In genomic region chr17:50532452-50533024, GRCh38 we compare ENCODE assay signal across 1 cellular context.
TF ChIP-seq lines count a peak whose summit lies in the region.

TSS of gene EPN3 (plus strand) at chr17:50532735. CDS start at chr17:50536557, 3,822 bp downstream.

TF ChIP-seq in GM12878, 131 proteins besides CTCF, POLR2A, EP300 and RAD21 (continued from another document):
- no peak for TF ChIP-seq NKRF (conservative IDR thresholded peaks at IDR 0.05)
- TF ChIP-seq BRCA1 (IDR thresholded peaks at IDR 0.05; ENCODE audit: low read depth, low read length), result no peak
